ENCODE assay signal across 7 cellular contexts in the genomic region with DNA sequence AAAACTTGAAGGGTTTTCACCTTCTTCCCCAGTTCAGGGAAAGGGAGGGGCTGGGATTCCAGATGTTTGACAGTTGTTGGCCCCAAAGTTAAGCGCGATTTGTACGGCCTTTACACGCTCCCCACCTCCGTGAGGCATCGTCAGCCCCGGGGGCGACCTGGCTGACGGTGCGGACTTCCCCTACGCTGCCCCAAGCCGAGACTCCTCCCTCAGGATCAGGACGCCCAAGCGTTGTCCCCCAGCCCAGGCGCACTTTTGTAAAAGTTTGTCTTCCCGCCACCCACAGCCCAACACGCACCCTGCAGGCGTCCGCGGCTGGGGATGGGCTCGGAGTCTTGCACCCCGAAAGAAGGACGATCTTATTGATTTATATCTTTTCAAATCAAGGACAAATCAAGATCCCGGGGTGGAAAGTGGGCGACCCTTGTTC. TPM values are rescaled to one million over a fixed set of nuclear protein-coding genes. Genes with fewer than 3 reads are reported as not detected.
DNase-seq lines count a peak whose midpoint lies in the region; ATAC-seq and TF ChIP-seq lines count a peak whose summit lies in the region.

No MANE protein-coding gene starts in this region.

- CTCF ChIA-PET in mammary epithelial cell (lab: Charles Lee; ENCODE audit: low non-redundant PET), result interaction anchor here (0.6 kb wide), 2 partner anchors 11 to 75 kb away, joined by 3 read pairs; no protein-coding TSS in a partner anchor

- no peaks in the 10 kb centered on the region for H4K20me1 ChIP-seq in mammary epithelial cell (ENCODE audit: insufficient read depth, low read length)

- H3K27ac ChIP-seq in mammary epithelial cell (ENCODE audit: insufficient read depth, low read depth, low read length), result peak overlapping the region; percentile 98

- BruUV-seq in mammary epithelial cell (replicated peaks; lab: Mats Ljungman, UMichigan), result TSS peak; percentile 25

- DNase-seq in T-helper 22 cell (ENCODE audit: low read depth), result peak; percentile 12
- DNase-seq in mammary epithelial cell, result peak; percentile 83
- DNase-seq in islet precursor cell, result peak; percentile 85
- peak; percentile 38 for DNase-seq in stimulated activated CD4-positive, alpha-beta T cell treated with anti-CD3 and anti-CD28 coated beads, Interleukin-12 subunit alpha, Interleukin-12 subunit beta, amount 100 ng/mL, for 4 hours

- dilution Hi-C loops in mammary epithelial cell (cut with HindIII; ENCODE audit: low sequenced_read_pairs), result loop anchor here (5.0 kb wide), 1 partner anchor 197 kb away; no protein-coding TSS in a partner anchor

- peak overlapping the region; percentile 96 for H3K9ac ChIP-seq in mammary epithelial cell (ENCODE audit: insufficient read depth, low read length)

- H3K36me3 ChIP-seq in mammary epithelial cell (ENCODE audit: insufficient read depth, low read length), result no peaks in the 10 kb centered on the region

- no peaks in the 10 kb centered on the region for H3K9me3 ChIP-seq in mammary epithelial cell (replicated peaks; ENCODE audit: insufficient read depth, low read length)

- 2% methylated on average over 14 of the region's 25 CpGs for WGBS in mammary epithelial cell (ENCODE audit: low coverage, missing lambda C conversion rate)

- peak overlapping the region; percentile 68 to 91 (median 71) for H3K4me3 ChIP-seq in mammary epithelial cell (replicated peaks in 1 of 3; ENCODE audit: insufficient read depth in 1 of 3, low read depth in 2 of 3, low read length in 3 of 3)

- TF ChIP-seq CTCF in mammary epithelial cell (conservative IDR thresholded peaks at IDR 0.05 in 1 of 2, IDR thresholded peaks at IDR 0.05 in 1 of 2; ENCODE audit: extremely low read depth in 1 of 2, insufficient read depth in 1 of 2, low read depth in 1 of 2, low read length in 2 of 2), result peak in 1 of 2 donors; percentile 11

- H3K79me2 ChIP-seq in mammary epithelial cell (ENCODE audit: insufficient read depth, low read length), result peaks cover 59% of the 10 kb centered on the region

- intact Hi-C loops in mammary epithelial cell (cut with micrococcal nuclease), result loop anchor here (1.0 to 10.0 kb wide), 10 partner anchors 9 to 546 kb away; a partner anchor contains a TSS

- peaks cover 38% of the 10 kb centered on the region for H3K4me1 ChIP-seq in mammary epithelial cell (ENCODE audit: insufficient read depth, low read length)

- in situ Hi-C loops in mammary epithelial cell (cut with MboI; ENCODE audit: low sequenced_read_pairs in 2 of 2), result loop anchor here (5.0 to 10.0 kb wide), 2 partner anchors 94 to 197 kb away; no protein-coding TSS in a partner anchor

- peak overlapping the region; percentile 87 for H2AFZ ChIP-seq in mammary epithelial cell (ENCODE audit: low read depth, low read length)

- H3K4me2 ChIP-seq in mammary epithelial cell (ENCODE audit: insufficient read depth, low read depth, low read length), result peak overlapping the region; percentile 81

- ATAC-seq in GM19035 (IDR thresholded peaks at IDR 0.05; ENCODE audit: unreplicated experiment) (peak; percentile 38), HG03064 (IDR thresholded peaks at IDR 0.05; ENCODE audit: low read depth, unreplicated experiment) (peak; percentile 28), HG03565 (IDR thresholded peaks at IDR 0.05; ENCODE audit: unreplicated experiment) (no peak)

- no peaks in the 10 kb centered on the region for H3K27me3 ChIP-seq in mammary epithelial cell (ENCODE audit: insufficient read depth, low read length)

RNA-seq across cellular contexts. Expression of a gene that starts 0.7 kb away (rescaled TPM):
- 10 to 100 TPM; 18.8 to 19.3 TPM for total RNA-seq in mammary epithelial cell
- 14.9 TPM for polyA plus RNA-seq in mammary epithelial cell
- 27.4 TPM for polyA minus RNA-seq in mammary epithelial cell

RNA-seq across cellular contexts. Expression of a gene that starts 4.8 kb away (rescaled TPM):
- not detected for total RNA-seq in mammary epithelial cell
- polyA plus RNA-seq in mammary epithelial cell, result not detected
- polyA minus RNA-seq in mammary epithelial cell, result not detected

RNA-seq across cellular contexts. Expression of a gene that starts 44.4 kb away (rescaled TPM):
- total RNA-seq in mammary epithelial cell, result 10 to 100 TPM in 1 of 2 donors, 1 to 10 TPM in 1; 9.2 to 11.8 TPM
- polyA plus RNA-seq in mammary epithelial cell, result 2.4 TPM
- 1.7 TPM for polyA minus RNA-seq in mammary epithelial cell

Comparison
In these comparisons a context has a peak if more than half of its experiments do, and no peak if none do; other contexts are left out.
1. DNase-seq: peak in every context shown above with its lines; median percentile 85 in islet precursor cell; 83 in mammary epithelial cell; 38 in stimulated activated CD4-positive, alpha-beta T cell treated with anti-CD3 and anti-CD28 coated beads, Interleukin-12 subunit alpha, Interleukin-12 subunit beta, amount 100 ng/mL, for 4 hours; 12 in T-helper 22 cell.